Comparison of ENCODE assay signal across 8 cellular contexts in the genomic region with DNA sequence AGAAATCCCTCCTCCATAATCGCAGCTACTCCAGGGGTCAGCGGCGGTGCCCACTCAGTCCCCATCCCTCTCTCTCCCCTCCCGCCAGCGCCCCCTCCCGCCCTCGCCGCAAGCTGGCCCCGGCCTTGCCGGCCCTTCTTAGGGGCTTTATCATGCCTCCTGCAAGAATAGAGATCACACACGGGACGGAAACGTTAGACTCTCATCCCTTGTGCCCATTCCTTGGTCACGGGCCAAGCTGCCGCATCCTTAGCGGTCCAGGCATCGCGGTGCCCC. TPM values are rescaled to one million over a fixed set of nuclear protein-coding genes. Genes with fewer than 3 reads are reported as not detected.
A peak's percentile ranks its signal among the peaks of the same experiment; 100 is the strongest.
DNase-seq lines count a peak whose midpoint lies in the region; ATAC-seq and TF ChIP-seq lines count a peak whose summit lies in the region.

No MANE protein-coding gene starts in this region.

- H3K27me3 Mint-ChIP-seq in HFFc6 (ENCODE audit: insufficient read depth), result peaks cover 12% of the 10 kb centered on the region
- no peaks in the 10 kb centered on the region for H3K27me3 Mint-ChIP-seq in activated naive CD8-positive, alpha-beta T cell treated with anti-CD3 and anti-CD28 coated beads for 36 hours

- 3 to 7% methylated on average over 18 of the region's 18 CpGs for WGBS in tibial nerve, 2 donors

- H3K4me3 Mint-ChIP-seq in HFFc6, result peak overlapping the region; percentile 85
- H3K4me3 Mint-ChIP-seq in activated naive CD8-positive, alpha-beta T cell treated with anti-CD3 and anti-CD28 coated beads for 36 hours, result peak overlapping the region; percentile 80

- H3K36me3 Mint-ChIP-seq in HFFc6 (ENCODE audit: low read depth), result peaks cover 23% of the 10 kb centered on the region
- H3K36me3 Mint-ChIP-seq in activated naive CD8-positive, alpha-beta T cell treated with anti-CD3 and anti-CD28 coated beads for 36 hours, result peaks cover 11% of the 10 kb centered on the region

- peak overlapping the region; percentile 46 for H3K4me3 ChIP-seq in AG04449 (ENCODE audit: low read depth, low read length)
- peak overlapping the region; percentile 22 for H3K4me3 ChIP-seq in kidney epithelial cell (ENCODE audit: low read depth, low read length)
- H3K4me3 ChIP-seq in tibial nerve, result peak overlapping the region; percentile 18 to 97 (median 34)

- H3K27ac Mint-ChIP-seq in HFFc6, result peak overlapping the region; percentile 90
- H3K27ac Mint-ChIP-seq in activated naive CD8-positive, alpha-beta T cell treated with anti-CD3 and anti-CD28 coated beads for 36 hours, result peak overlapping the region; percentile 94

- TF ChIP-seq CTCF in AG04449 (IDR thresholded peaks at IDR 0.05; ENCODE audit: insufficient read depth, low read length, missing control alignments) (no peak), HFFc6 (IDR thresholded peaks at IDR 0.05) (no peak), kidney epithelial cell (IDR thresholded peaks at IDR 0.05; ENCODE audit: insufficient read depth, low read length, poor library complexity, severe bottlenecking) (no peak), tibial nerve (IDR thresholded peaks at IDR 0.05) (no peak)

- H3K9me3 Mint-ChIP-seq in HFFc6, result no peaks in the 10 kb centered on the region
- H3K9me3 Mint-ChIP-seq in activated naive CD8-positive, alpha-beta T cell treated with anti-CD3 and anti-CD28 coated beads for 36 hours, result no peaks in the 10 kb centered on the region

- no peak for TF ChIP-seq EP300 in tibial nerve (IDR thresholded peaks at IDR 0.05)

- H3K36me3 ChIP-seq in kidney epithelial cell (ENCODE audit: control insufficient read depth, insufficient read depth, low read length) (no peaks in the 10 kb centered on the region), tibial nerve (peaks cover 0 to 15% (median 3%) of the 10 kb centered on the region in 3 donors)

- H3K4me1 Mint-ChIP-seq in HFFc6 (ENCODE audit: low read depth), result peaks cover 26% of the 10 kb centered on the region
- H3K4me1 Mint-ChIP-seq in activated naive CD8-positive, alpha-beta T cell treated with anti-CD3 and anti-CD28 coated beads for 36 hours, result peaks cover 26% of the 10 kb centered on the region

- peaks cover 0 to 51% (median 34%) of the 10 kb centered on the region in 4 donors for H3K4me1 ChIP-seq in tibial nerve

- H3K9me3 ChIP-seq in tibial nerve, result no peaks in the 10 kb centered on the region

- no peak for ATAC-seq in GM18505 (IDR thresholded peaks at IDR 0.05; ENCODE audit: unreplicated experiment)
- no peak for ATAC-seq in HG03457 (IDR thresholded peaks at IDR 0.05; ENCODE audit: unreplicated experiment)

- DNase-seq in AG04449 (ENCODE audit: low read depth, low spot score) (no peak), HFFc6 (no peak), kidney epithelial cell (ENCODE audit: low read depth) (no peak), tibial nerve (ENCODE audit: low spot score in 2 of 2) (peak in 1 of 2 donors; percentile 17), glomerular visceral epithelial cell (ENCODE audit: extremely low spot score) (no peak)
- DNase-seq in activated naive CD8-positive, alpha-beta T cell treated with anti-CD3 and anti-CD28 coated beads for 36 hours, result no peak

- CTCF ChIA-PET in AG04449 (lab: Yijun Ruan, JAX), result interaction anchor here (0.6 to 6.2 kb wide), 54 partner anchors 10 to 296 kb away, joined by 3 to 144 read pairs (median 6); a partner anchor contains a TSS

- H3K27me3 ChIP-seq in kidney epithelial cell (ENCODE audit: control insufficient read depth, insufficient read depth, low read length) (no peaks in the 10 kb centered on the region), tibial nerve (no peaks in the 10 kb centered on the region)

- H3K27ac ChIP-seq in tibial nerve, result peak overlapping the region; percentile 79 to 98 (median 87)

- POLR2A ChIA-PET in AG04449 (lab: Yijun Ruan, JAX), result interaction anchor here (0.6 to 2.3 kb wide), 13 partner anchors 8 to 285 kb away, joined by 3 to 17 read pairs (median 5); a partner anchor contains a TSS

- TF ChIP-seq POLR2A in tibial nerve (IDR thresholded peaks at IDR 0.05) (no peak), GM18505 (IDR thresholded peaks at IDR 0.05; ENCODE audit: borderline replicate concordance, extremely low read depth, insufficient read depth, insufficient read length) (no peak)

RNA-seq across cellular contexts. Expression of a gene that starts 0.7 kb away (rescaled TPM):
- 10 to 100 TPM; 44.4 to 77.8 (median 53.4) TPM for total RNA-seq in HFFc6 (2021; fragmentation: NEBNext Ultra II Directional; extraction: Animal tissue kit (Norgen Biotek cat#: 25700))
- total RNA-seq in activated naive CD8-positive, alpha-beta T cell treated with anti-CD3 and anti-CD28 coated beads for 36 hours, result 10 to 100 TPM; 48.3 to 49.2 TPM
- total RNA-seq in kidney epithelial cell (35.5 and 53.7 TPM in 2 replicates), tibial nerve (10 to 100 TPM; 35.8 to 91.5 (median 55.2) TPM)

RNA-seq across cellular contexts. Expression of a gene that starts 7.5 kb away (rescaled TPM):
- total RNA-seq in HFFc6 (2021; fragmentation: NEBNext Ultra II Directional; extraction: Animal tissue kit (Norgen Biotek cat#: 25700)), result under 1 TPM in 1 of 6 experiments, not detected in 5; 0.20 TPM
- total RNA-seq in activated naive CD8-positive, alpha-beta T cell treated with anti-CD3 and anti-CD28 coated beads for 36 hours, result under 1 TPM; 0.39 to 0.86 TPM
- total RNA-seq in kidney epithelial cell (0.04 and 0.14 TPM in 2 replicates), tibial nerve (100 to 1,000 TPM; 188 to 829 (median 253) TPM)

RNA-seq across cellular contexts. Expression of a gene that starts 26.2 kb away (rescaled TPM):
- total RNA-seq in HFFc6 (2021; fragmentation: NEBNext Ultra II Directional; extraction: Animal tissue kit (Norgen Biotek cat#: 25700)), result 10 to 100 TPM; 37.6 to 59.1 (median 44.2) TPM
- total RNA-seq in activated naive CD8-positive, alpha-beta T cell treated with anti-CD3 and anti-CD28 coated beads for 36 hours, result 10 to 100 TPM; 65.8 to 74.8 TPM
- total RNA-seq in kidney epithelial cell (133 and 165 TPM in 2 replicates), tibial nerve (10 to 100 TPM; 45.9 to 97.2 (median 65.3) TPM)

RNA-seq across cellular contexts. Expression of a gene that starts 54.0 kb away (rescaled TPM):
- total RNA-seq in HFFc6 (2021; fragmentation: NEBNext Ultra II Directional; extraction: Animal tissue kit (Norgen Biotek cat#: 25700)), result 1 to 10 TPM; 1.3 to 2.4 (median 1.6) TPM
- total RNA-seq in activated naive CD8-positive, alpha-beta T cell treated with anti-CD3 and anti-CD28 coated beads for 36 hours, result 10 to 100 TPM; 10.8 TPM
- total RNA-seq in kidney epithelial cell, result 0.75 and 3.6 TPM in 2 replicates
- 1 to 10 TPM in 3 of 4 donors, not detected in 1; 1.8 to 4.2 (median 2.9) TPM for total RNA-seq in tibial nerve

RNA-seq across cellular contexts. Expression of a gene that starts 55.8 kb away (rescaled TPM):
- total RNA-seq in HFFc6 (2021; fragmentation: NEBNext Ultra II Directional; extraction: Animal tissue kit (Norgen Biotek cat#: 25700)), result 10 to 100 TPM; 48.0 to 69.3 (median 60.3) TPM
- 10 to 100 TPM; 36.4 to 41.3 TPM for total RNA-seq in activated naive CD8-positive, alpha-beta T cell treated with anti-CD3 and anti-CD28 coated beads for 36 hours
- 40.3 and 40.9 TPM in 2 replicates for total RNA-seq in kidney epithelial cell
- total RNA-seq in tibial nerve, result 10 to 100 TPM; 30.3 to 45.5 (median 40.5) TPM

Comparison
In these comparisons a context has a peak if more than half of its experiments do, and no peak if none do; other contexts are left out.
1. RNA of a gene that starts 7.5 kb away (total RNA-seq): 188 to 829 TPM in tibial nerve; 0.39 to 0.86 TPM in activated naive CD8-positive, alpha-beta T cell treated with anti-CD3 and anti-CD28 coated beads for 36 hours, 0.20 TPM in HFFc6 and 0.04 to 0.14 TPM in kidney epithelial cell; every median in the first group is over 100 times any median in the second.
2. Peak in every context shown above with its lines, with median percentiles within 50 percentile points of each other: H3K4me3 ChIP-seq.